In genomic region chr1:2535455-2535854, GRCh38 we compare ENCODE assay signal across 1 cellular context.
TF ChIP-seq lines count a peak whose summit lies in the region.

No MANE protein-coding gene starts in this region.

TF ChIP-seq in A549, 52 proteins besides CTCF, POLR2A, EP300 and RAD21:
- TF ChIP-seq EHMT2 (IDR thresholded peaks at IDR 0.05; ENCODE audit: low read depth): no peak
